Comparison of ENCODE assay signal across 1 cellular context in genomic region chr19:5217171-5217570, GRCh38.
TF ChIP-seq lines count a peak whose summit lies in the region.

No MANE protein-coding gene starts in this region.

TF ChIP-seq in WTC11, 78 proteins besides CTCF, POLR2A, EP300 and RAD21 (continued from another document):
- no peak for TF ChIP-seq CREM (CRISPR knock-in tag; IDR thresholded peaks at IDR 0.05)
- TF ChIP-seq NR2C2 (CRISPR knock-in tag; IDR thresholded peaks at IDR 0.05), result no peak
- no peak for TF ChIP-seq IRF1 (CRISPR knock-in tag; IDR thresholded peaks at IDR 0.05)
- no peak for TF ChIP-seq SOX15 (CRISPR knock-in tag; IDR thresholded peaks at IDR 0.05)
- no peak for TF ChIP-seq IRF2 (CRISPR knock-in tag; IDR thresholded peaks at IDR 0.05; ENCODE audit: borderline replicate concordance, low read depth)
- no peak for TF ChIP-seq SMAD3 (CRISPR knock-in tag; IDR thresholded peaks at IDR 0.05; ENCODE audit: borderline replicate concordance)
